ENCODE assay signal across 10 cellular contexts in genomic region chr1:232635778-232636356, GRCh38. TPM values are rescaled to one million over a fixed set of nuclear protein-coding genes. Genes with fewer than 3 reads are reported as not detected.
DNase-seq lines count a peak whose midpoint lies in the region; ATAC-seq and TF ChIP-seq lines count a peak whose summit lies in the region.
"Had no signal": no experiment of that assay in that cellular context is flagged by ENCODE, and none has a peak within 500 bp of the region (broad histone marks: within the 10 kb centered on the region; RNA-seq: fewer than 3 reads in every experiment).

No MANE protein-coding gene starts in this region.

- DNase-seq in AG04449 (ENCODE audit: low read depth, low spot score) (no peak), GM13976 (ENCODE audit: low spot score) (peak; percentile 58), NCI-H2029 (lab: John Stamatoyannopoulos, UW) (peak; percentile 63), WERI-Rb-1 (no peak), globus pallidus (ENCODE audit: low spot score) (peak; percentile 50), sciatic nerve (ENCODE audit: low spot score) (no peak)
- no peak for DNase-seq in T-helper 2 cell treated with Interferon-gamma antibody and Interleukin-4, amounts not matched to agents 5 μg/mL and 100 μg/mL, for 36 hours (ENCODE audit: low spot score)

- in situ Hi-C loops in GM13976 (cut with MboI; ENCODE audit: low sequenced_read_pairs, unreplicated experiment): loop anchor here (10.0 to 25.0 kb wide), 2 partner anchors 609 to 774 kb away; no protein-coding TSS in a partner anchor

- no peaks in the 10 kb centered on the region for H3K27me3 ChIP-seq in WERI-Rb-1 (ENCODE audit: insufficient read depth, low read depth, severe bottlenecking)

- no peak overlapping the region for H3K27ac Mint-ChIP-seq in T-helper 2 cell treated with Interferon-gamma antibody and Interleukin-4, amounts not matched to agents 5 μg/mL and 100 μg/mL, for 36 hours
- H3K27ac Mint-ChIP-seq: dendritic cell treated with granulocyte-macrophage colony-stimulating factor and Interleukin-4, amounts not matched to agents 40 ng/mL and 50 ng/mL, for 4 days; stimulated activated naive CD8-positive, alpha-beta T cell treated with anti-CD3 and anti-CD28 coated beads, Interleukin-15, Interleukin-2, amounts not matched to agents 100 ng/mL and 50 ng/mL, for 24 hours had no signal

- H3K9me3 Mint-ChIP-seq in T-helper 2 cell treated with Interferon-gamma antibody and Interleukin-4, amounts not matched to agents 5 μg/mL and 100 μg/mL, for 36 hours: no peaks in the 10 kb centered on the region
- H3K9me3 Mint-ChIP-seq: dendritic cell treated with granulocyte-macrophage colony-stimulating factor and Interleukin-4, amounts not matched to agents 40 ng/mL and 50 ng/mL, for 4 days; stimulated activated naive CD8-positive, alpha-beta T cell treated with anti-CD3 and anti-CD28 coated beads, Interleukin-15, Interleukin-2, amounts not matched to agents 100 ng/mL and 50 ng/mL, for 24 hours had no signal

- POLR2A ChIA-PET in AG04449 (lab: Yijun Ruan, JAX): no interaction called here

- peaks cover 28% of the 10 kb centered on the region for H3K27me3 Mint-ChIP-seq in T-helper 2 cell treated with Interferon-gamma antibody and Interleukin-4, amounts not matched to agents 5 μg/mL and 100 μg/mL, for 36 hours (ENCODE audit: low read depth)
- H3K27me3 Mint-ChIP-seq: dendritic cell treated with granulocyte-macrophage colony-stimulating factor and Interleukin-4, amounts not matched to agents 40 ng/mL and 50 ng/mL, for 4 days had no signal

- no peak overlapping the region for H3K4me3 ChIP-seq in AG04449 (ENCODE audit: low read depth, low read length)
- no peak overlapping the region for H3K4me3 ChIP-seq in WERI-Rb-1 (ENCODE audit: low read depth, low read length)

- peak; percentile 78 for ATAC-seq in HG02938 (IDR thresholded peaks at IDR 0.05; ENCODE audit: unreplicated experiment)
- peak; percentile 78 for ATAC-seq in sciatic nerve

- TF ChIP-seq CTCF in AG04449 (IDR thresholded peaks at IDR 0.05; ENCODE audit: insufficient read depth, low read length, missing control alignments) (peak; percentile 51), GM13976 (IDR thresholded peaks at IDR 0.05; ENCODE audit: borderline replicate concordance, control extremely low read depth, extremely low read depth, insufficient read depth, missing control alignments) (peak; percentile 45), WERI-Rb-1 (IDR thresholded peaks at IDR 0.05; ENCODE audit: low read depth, low read length) (peak; percentile 56)

- CTCF ChIA-PET in AG04449 (lab: Yijun Ruan, JAX): no interaction called here

- no peaks in the 10 kb centered on the region for H3K9me3 ChIP-seq in WERI-Rb-1 (ENCODE audit: severe bottlenecking)

- H3K4me1 Mint-ChIP-seq in T-helper 2 cell treated with Interferon-gamma antibody and Interleukin-4, amounts not matched to agents 5 μg/mL and 100 μg/mL, for 36 hours (ENCODE audit: low read depth): peaks cover 4% of the 10 kb centered on the region

- H3K27ac ChIP-seq in WERI-Rb-1: no peak overlapping the region

- no peaks in the 10 kb centered on the region for H3K36me3 Mint-ChIP-seq in T-helper 2 cell treated with Interferon-gamma antibody and Interleukin-4, amounts not matched to agents 5 μg/mL and 100 μg/mL, for 36 hours (ENCODE audit: low read depth)

- H3K36me3 ChIP-seq in WERI-Rb-1: no peaks in the 10 kb centered on the region

- intact Hi-C loops in sciatic nerve (cut with DNase I): loop anchor here (10.0 kb wide), 1 partner anchor 609 kb away; no protein-coding TSS in a partner anchor

- no peak overlapping the region for H3K4me3 Mint-ChIP-seq in T-helper 2 cell treated with Interferon-gamma antibody and Interleukin-4, amounts not matched to agents 5 μg/mL and 100 μg/mL, for 36 hours
- H3K4me3 Mint-ChIP-seq: dendritic cell treated with granulocyte-macrophage colony-stimulating factor and Interleukin-4, amounts not matched to agents 40 ng/mL and 50 ng/mL, for 4 days; stimulated activated naive CD8-positive, alpha-beta T cell treated with anti-CD3 and anti-CD28 coated beads, Interleukin-15, Interleukin-2, amounts not matched to agents 100 ng/mL and 50 ng/mL, for 24 hours had no signal

RNA-seq across cellular contexts. Expression of gene SIPA1L2, which starts 5.9 kb away (rescaled TPM):
- 61.5 TPM for total RNA-seq in sciatic nerve

Comparison
In these comparisons a context has a peak if more than half of its experiments do, and no peak if none do; other contexts are left out.
1. DNase-seq: peak in GM13976 (single experiment), NCI-H2029 (single experiment) and globus pallidus (single experiment); none in AG04449 (single experiment), WERI-Rb-1 (single experiment), sciatic nerve (single experiment) and T-helper 2 cell treated with Interferon-gamma antibody and Interleukin-4, amounts not matched to agents 5 μg/mL and 100 μg/mL, for 36 hours (single experiment).
2. Peak in every context shown above with its lines, with median percentiles within 50 percentile points of each other: CTCF ChIP-seq.